ENCODE assay signal across 14 cellular contexts in genomic region chr20:5170341-5170740, GRCh38. TPM values are rescaled to one million over a fixed set of nuclear protein-coding genes. Genes with fewer than 3 reads are reported as not detected.
A peak's percentile ranks its signal among the peaks of the same experiment; 100 is the strongest.
DNase-seq lines count a peak whose midpoint lies in the region; ATAC-seq and TF ChIP-seq lines count a peak whose summit lies in the region.
"Had no signal": no experiment of that assay in that cellular context is flagged by ENCODE, and none has a peak within 500 bp of the region (broad histone marks: within the 10 kb centered on the region; RNA-seq: fewer than 3 reads in every experiment).

No MANE protein-coding gene starts in this region.

- peaks cover 4 to 36% of the 10 kb centered on the region in 2 donors for H3K36me3 Mint-ChIP-seq in CD4-positive, alpha-beta memory T cell
- peaks cover 7% of the 10 kb centered on the region for H3K36me3 Mint-ChIP-seq in endothelial cell (ENCODE audit: low read depth, unreplicated experiment)

- no peak overlapping the region for H3K27ac ChIP-seq in CD4-positive, alpha-beta memory T cell (ENCODE audit: low read depth, low read length)
- no peak overlapping the region for H3K27ac ChIP-seq in neuronal stem cell (replicated peaks; ENCODE audit: low read length)
- no peak overlapping the region for H3K27ac ChIP-seq in mammary epithelial cell (ENCODE audit: insufficient read depth, low read depth, low read length)

- H3K4me1 Mint-ChIP-seq in CD4-positive, alpha-beta memory T cell, result peaks cover 37 to 64% (median 50%) of the 10 kb centered on the region in 4 donors
- peaks cover 85% of the 10 kb centered on the region for H3K4me1 Mint-ChIP-seq in endothelial cell (ENCODE audit: unreplicated experiment)

- H3K27ac Mint-ChIP-seq in CD4-positive, alpha-beta memory T cell, result peak overlapping the region in 5 of 7 donors; percentile 32 to 67 (median 48)
- H3K27ac Mint-ChIP-seq in endothelial cell (ENCODE audit: unreplicated experiment), result peak overlapping the region; percentile 88

- dilution Hi-C loops in mammary epithelial cell (cut with HindIII; ENCODE audit: low sequenced_read_pairs), result no loop called here

- H3K4me1 ChIP-seq in CD4-positive, alpha-beta memory T cell (ENCODE audit: insufficient read depth, low read length), result peaks cover 44% of the 10 kb centered on the region
- peaks cover 30 to 56% of the 10 kb centered on the region in 2 donors for H3K4me1 ChIP-seq in neuronal stem cell (ENCODE audit: control insufficient read depth in 2 of 2, insufficient read depth in 1 of 2, low read depth in 1 of 2, low read length in 2 of 2)
- peaks cover 14% of the 10 kb centered on the region for H3K4me1 ChIP-seq in mammary epithelial cell (ENCODE audit: insufficient read depth, low read length)

- H3K4me2 ChIP-seq in neuronal stem cell (ENCODE audit: insufficient read depth, low read length, poor library complexity, severe bottlenecking) (no peak overlapping the region), mammary epithelial cell (ENCODE audit: insufficient read depth, low read depth, low read length) (no peak overlapping the region)

- H3K79me1 ChIP-seq in neuronal stem cell (ENCODE audit: low read depth, low read length), result peaks cover 13% of the 10 kb centered on the region

- peak overlapping the region; percentile 30 for H4K91ac ChIP-seq in neuronal stem cell (ENCODE audit: low read depth, low read length, poor library complexity)

- H2BK5ac ChIP-seq in neuronal stem cell (ENCODE audit: low read length), result no peak overlapping the region

- H3K9me3 Mint-ChIP-seq in CD4-positive, alpha-beta memory T cell, result no peaks in the 10 kb centered on the region
- no peaks in the 10 kb centered on the region for H3K9me3 Mint-ChIP-seq in endothelial cell (ENCODE audit: unreplicated experiment)

- POLR2A ChIA-PET in CD4-positive, alpha-beta memory T cell (lab: Charles Lee; ENCODE audit: partially characterized antibody), result no interaction called here

- H3K27me3 Mint-ChIP-seq in CD4-positive, alpha-beta memory T cell, result no peaks in the 10 kb centered on the region
- H3K27me3 Mint-ChIP-seq in endothelial cell (ENCODE audit: unreplicated experiment), result peaks cover 25% of the 10 kb centered on the region

- no peak overlapping the region for H3K4me3 ChIP-seq in CD4-positive, alpha-beta memory T cell (ENCODE audit: low read length in 2 of 2)
- H3K4me3 ChIP-seq in neuronal stem cell (ENCODE audit: low read length in 2 of 2), result no peak overlapping the region
- no peak overlapping the region for H3K4me3 ChIP-seq in mammary epithelial cell (replicated peaks in 1 of 3; ENCODE audit: insufficient read depth in 1 of 3, low read depth in 2 of 3, low read length in 3 of 3)

- no peaks in the 10 kb centered on the region for H4K20me1 ChIP-seq in mammary epithelial cell (ENCODE audit: insufficient read depth, low read length)

- DNase-seq in CD4-positive, alpha-beta memory T cell, result no peak
- DNase-seq in NCI-H146 treated with DMSO at 0.1 percent for 48 hours (lab: John Stamatoyannopoulos, UW; ENCODE audit: unreplicated experiment) (peak; percentile 83), endothelial cell (ENCODE audit: low spot score) (no peak), neuronal stem cell (ENCODE audit: low spot score) (no peak), superior temporal gyrus (ENCODE audit: extremely low spot score) (no peak), NCI-H748 (lab: John Stamatoyannopoulos, UW; ENCODE audit: unreplicated experiment) (no peak), mammary epithelial cell (no peak)
- DNase-seq: DMS79 treated with DMSO at 0.1 percent for 48 hours; MV-4-11; SHP77 treated with DMSO at 0.1 percent for 48 hours; small intestine; stimulated activated naive CD8-positive, alpha-beta T cell treated with anti-CD3 and anti-CD28 coated beads, Interleukin-15, Interleukin-2, amounts not matched to agents 100 U/mL and 50 U/mL, for 24 hours; T1000 had no signal

- no peaks in the 10 kb centered on the region for H3K27me3 ChIP-seq in CD4-positive, alpha-beta memory T cell (ENCODE audit: insufficient read depth, low read length)
- H3K27me3 ChIP-seq in neuronal stem cell (ENCODE audit: control insufficient read depth in 3 of 3, insufficient read depth in 3 of 3, low read depth in 1 of 3, low read length in 3 of 3), result no peaks in the 10 kb centered on the region
- no peaks in the 10 kb centered on the region for H3K27me3 ChIP-seq in mammary epithelial cell (ENCODE audit: insufficient read depth, low read length)

- no peak overlapping the region for H3K23ac ChIP-seq in neuronal stem cell (ENCODE audit: low read depth, low read length, poor library complexity)

- WGBS in neuronal stem cell (ENCODE audit: extremely low coverage in 2 of 2, insufficient read length in 2 of 2, insufficient replicate concordance in 1 of 2), 2 donors, result no CpG with 5 or more reads among the region's 8 CpGs
- WGBS in mammary epithelial cell (ENCODE audit: low coverage, missing lambda C conversion rate), result 48% methylated on average over 6 of the region's 8 CpGs

- no peak overlapping the region for H4K8ac ChIP-seq in neuronal stem cell (ENCODE audit: low read depth, low read length)

- H3K14ac ChIP-seq in neuronal stem cell (ENCODE audit: low read length), result no peak overlapping the region

- no peak for TF ChIP-seq CTCF in endothelial cell (IDR thresholded peaks at IDR 0.05; ENCODE audit: unreplicated experiment)
- no peak for TF ChIP-seq CTCF in mammary epithelial cell (conservative IDR thresholded peaks at IDR 0.05 in 1 of 2, IDR thresholded peaks at IDR 0.05 in 1 of 2; ENCODE audit: extremely low read depth in 1 of 2, insufficient read depth in 1 of 2, low read depth in 1 of 2, low read length in 2 of 2)

- ATAC-seq in HG03095 (IDR thresholded peaks at IDR 0.05; ENCODE audit: unreplicated experiment), result no peak
- ATAC-seq: stimulated activated naive CD8-positive, alpha-beta T cell treated with anti-CD3 and anti-CD28 coated beads, Interleukin-15, Interleukin-2, amounts not matched to agents 100 U/mL and 50 U/mL, for 24 hours had no signal

- H3K9me3 ChIP-seq in CD4-positive, alpha-beta memory T cell (ENCODE audit: control insufficient read depth in 1 of 2, low read length in 2 of 2), result no peaks in the 10 kb centered on the region
- H3K9me3 ChIP-seq in neuronal stem cell (replicated peaks in 1 of 2; ENCODE audit: control insufficient read depth in 2 of 2, insufficient read depth in 1 of 2, low read depth in 1 of 2, low read length in 2 of 2) (no peaks in the 10 kb centered on the region), mammary epithelial cell (replicated peaks; ENCODE audit: insufficient read depth, low read length) (no peaks in the 10 kb centered on the region)

- H2BK15ac ChIP-seq in neuronal stem cell (ENCODE audit: low read length), result no peak overlapping the region

- H2BK12ac ChIP-seq in neuronal stem cell (ENCODE audit: low read length), result no peak overlapping the region

- no peak overlapping the region for H3K4me3 Mint-ChIP-seq in CD4-positive, alpha-beta memory T cell
- H3K4me3 Mint-ChIP-seq in endothelial cell (ENCODE audit: unreplicated experiment), result no peak overlapping the region

- H3K9ac ChIP-seq in neuronal stem cell (ENCODE audit: low read depth, low read length, poor library complexity) (peak overlapping the region; percentile 9), mammary epithelial cell (ENCODE audit: insufficient read depth, low read length) (no peak overlapping the region)

- no peak overlapping the region for H2BK120ac ChIP-seq in neuronal stem cell (ENCODE audit: low read depth, low read length)

- BruUV-seq in mammary epithelial cell (replicated peaks; lab: Mats Ljungman, UMichigan), result no TSS peak

- H2AK5ac ChIP-seq in neuronal stem cell (ENCODE audit: low read depth, low read length), result peak overlapping the region; percentile 27

- peaks cover 60% of the 10 kb centered on the region for H3K79me2 ChIP-seq in mammary epithelial cell (ENCODE audit: insufficient read depth, low read length)

- intact Hi-C loops in CD4-positive, alpha-beta memory T cell (cut with micrococcal nuclease), result no loop called here
- intact Hi-C loops in mammary epithelial cell (cut with micrococcal nuclease), result no loop called here

- H3K18ac ChIP-seq in neuronal stem cell (ENCODE audit: low read length), result peak overlapping the region; percentile 89

- H3K36me3 ChIP-seq in CD4-positive, alpha-beta memory T cell (ENCODE audit: insufficient read depth, low read length), result peaks cover 18% of the 10 kb centered on the region
- peaks cover 4 to 25% of the 10 kb centered on the region in 2 donors for H3K36me3 ChIP-seq in neuronal stem cell (replicated peaks in 1 of 2; ENCODE audit: control insufficient read depth in 2 of 2, insufficient read depth in 2 of 2, low read length in 2 of 2)
- no peaks in the 10 kb centered on the region for H3K36me3 ChIP-seq in mammary epithelial cell (ENCODE audit: insufficient read depth, low read length)

- CTCF ChIA-PET in CD4-positive, alpha-beta memory T cell (lab: Charles Lee; ENCODE audit: partially characterized antibody), result interaction anchor here (1.4 to 1.5 kb wide), 2 partner anchors 22 to 44 kb away, joined by 6 read pairs; partner anchors contain the start of gene CDS2
- CTCF ChIA-PET in mammary epithelial cell (lab: Charles Lee; ENCODE audit: low non-redundant PET), result no interaction called here

- in situ Hi-C loops in mammary epithelial cell (cut with MboI; ENCODE audit: low sequenced_read_pairs in 2 of 2), result no loop called here

- H2AFZ ChIP-seq in neuronal stem cell (ENCODE audit: low read length), result no peak overlapping the region
- no peak overlapping the region for H2AFZ ChIP-seq in mammary epithelial cell (ENCODE audit: low read depth, low read length)

- H3K4ac ChIP-seq in neuronal stem cell (ENCODE audit: low read length), result no peak overlapping the region

RNA-seq across cellular contexts. Expression of gene CDS2, which starts 43.5 kb away (rescaled TPM):
- total RNA-seq in CD4-positive, alpha-beta memory T cell, result 10 to 100 TPM; 59.4 to 59.8 TPM
- 10 to 100 TPM; 53.7 to 57.0 TPM for polyA plus RNA-seq in CD4-positive, alpha-beta memory T cell
- total RNA-seq in endothelial cell (ENCODE audit: unreplicated experiment), result 130 TPM
- polyA plus RNA-seq in neuronal stem cell (2013, experiment 1 of 2), result 31.8 TPM
- polyA plus RNA-seq in neuronal stem cell (2013, experiment 2 of 2), result 32.6 TPM
- 10 to 100 TPM; 37.6 to 63.8 TPM for total RNA-seq in mammary epithelial cell
- 22.5 TPM for polyA plus RNA-seq in mammary epithelial cell
- polyA minus RNA-seq in mammary epithelial cell, result 203 TPM

RNA-seq across cellular contexts. Expression of gene PCNA, which starts 50.6 kb away (rescaled TPM):
- 10 to 100 TPM; 60.0 to 60.5 TPM for total RNA-seq in CD4-positive, alpha-beta memory T cell
- 10 to 100 TPM; 68.8 to 71.9 TPM for polyA plus RNA-seq in CD4-positive, alpha-beta memory T cell
- total RNA-seq in endothelial cell (ENCODE audit: unreplicated experiment) (77.1 TPM), mammary epithelial cell (100 to 1,000 TPM in 1 of 2 donors, 10 to 100 TPM in 1; 77.7 to 145 TPM)
- polyA plus RNA-seq in neuronal stem cell (2013, experiment 1 of 2), result 214 TPM
- polyA plus RNA-seq in neuronal stem cell (2013, experiment 2 of 2), result 222 TPM
- 412 TPM for polyA plus RNA-seq in mammary epithelial cell
- 167 TPM for polyA minus RNA-seq in mammary epithelial cell

RNA-seq across cellular contexts. Expression of gene TMEM230, which starts 57.5 kb away (rescaled TPM):
- total RNA-seq in CD4-positive, alpha-beta memory T cell, result 10 to 100 TPM; 81.6 to 87.3 TPM
- polyA plus RNA-seq in CD4-positive, alpha-beta memory T cell, result 100 to 1,000 TPM; 215 to 248 TPM
- 62.2 TPM for total RNA-seq in endothelial cell (ENCODE audit: unreplicated experiment)
- polyA plus RNA-seq in neuronal stem cell (2013, experiment 1 of 2), result 121 TPM
- 121 TPM for polyA plus RNA-seq in neuronal stem cell (2013, experiment 2 of 2)
- 10 to 100 TPM; 48.5 to 52.5 TPM for total RNA-seq in mammary epithelial cell
- polyA plus RNA-seq in mammary epithelial cell, result 58.5 TPM
- 27.3 TPM for polyA minus RNA-seq in mammary epithelial cell
